In the genomic region with DNA sequence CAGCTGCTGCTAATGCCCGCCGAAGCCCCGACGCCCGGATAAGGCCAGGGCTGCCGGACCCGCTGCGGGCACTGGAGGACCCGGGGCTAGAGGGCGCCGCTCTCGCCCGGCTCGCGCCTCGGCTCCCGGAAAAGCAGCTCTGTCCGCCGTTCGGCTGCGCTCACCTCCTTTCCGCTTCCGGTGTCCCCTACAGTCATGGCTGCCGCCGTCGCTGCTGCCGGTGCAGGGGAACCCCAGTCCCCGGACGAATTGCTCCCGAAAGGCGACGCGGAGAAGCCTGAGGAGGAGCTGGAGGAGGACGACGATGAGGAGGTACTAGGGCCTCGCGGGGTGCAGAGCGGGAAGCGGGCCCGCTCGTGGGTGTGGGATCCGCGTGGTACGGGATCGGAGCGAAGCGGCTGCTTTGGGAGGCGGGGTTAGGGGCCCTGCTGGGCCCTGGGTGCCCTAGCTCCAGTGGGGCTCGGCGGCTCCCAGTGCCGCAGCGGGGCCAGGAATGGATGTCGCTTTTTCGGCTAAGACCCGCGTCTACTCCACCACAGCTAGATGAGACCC, we compare ENCODE assay signal across 1 cellular context.
A peak's percentile ranks its signal among the peaks of the same experiment; 100 is the strongest.
TF ChIP-seq lines count a peak whose summit lies in the region.

TSS of gene TOMM22 (plus strand) at position 174 of the 552 bp plus-strand sequence. CDS start at position 196, 22 bp downstream.

TF ChIP-seq in HepG2, 621 proteins besides CTCF, POLR2A, EP300 and RAD21 (continued from another document and continues in another):
- TF ChIP-seq, protein P1, sequence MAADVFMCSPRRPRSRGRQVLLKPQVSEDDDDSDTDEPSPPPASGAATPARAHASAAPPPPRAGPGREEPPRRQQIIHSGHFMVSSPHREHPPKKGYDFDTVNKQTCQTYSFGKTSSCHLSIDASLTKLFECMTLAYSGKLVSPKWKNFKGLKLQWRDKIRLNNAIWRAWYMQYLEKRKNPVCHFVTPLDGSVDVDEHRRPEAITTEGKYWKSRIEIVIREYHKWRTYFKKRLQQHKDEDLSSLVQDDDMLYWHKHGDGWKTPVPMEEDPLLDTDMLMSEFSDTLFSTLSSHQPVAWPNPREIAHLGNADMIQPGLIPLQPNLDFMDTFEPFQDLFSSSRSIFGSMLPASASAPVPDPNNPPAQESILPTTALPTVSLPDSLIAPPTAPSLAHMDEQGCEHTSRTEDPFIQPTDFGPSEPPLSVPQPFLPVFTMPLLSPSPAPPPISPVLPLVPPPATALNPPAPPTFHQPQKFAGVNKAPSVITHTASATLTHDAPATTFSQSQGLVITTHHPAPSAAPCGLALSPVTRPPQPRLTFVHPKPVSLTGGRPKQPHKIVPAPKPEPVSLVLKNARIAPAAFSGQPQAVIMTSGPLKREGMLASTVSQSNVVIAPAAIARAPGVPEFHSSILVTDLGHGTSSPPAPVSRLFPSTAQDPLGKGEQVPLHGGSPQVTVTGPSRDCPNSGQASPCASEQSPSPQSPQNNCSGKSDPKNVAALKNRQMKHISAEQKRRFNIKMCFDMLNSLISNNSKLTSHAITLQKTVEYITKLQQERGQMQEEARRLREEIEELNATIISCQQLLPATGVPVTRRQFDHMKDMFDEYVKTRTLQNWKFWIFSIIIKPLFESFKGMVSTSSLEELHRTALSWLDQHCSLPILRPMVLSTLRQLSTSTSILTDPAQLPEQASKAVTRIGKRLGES (CRISPR knock-in tag; IDR thresholded peaks at IDR 0.05; ENCODE audit: borderline replicate concordance): no peak
- TF ChIP-seq, protein P2, sequence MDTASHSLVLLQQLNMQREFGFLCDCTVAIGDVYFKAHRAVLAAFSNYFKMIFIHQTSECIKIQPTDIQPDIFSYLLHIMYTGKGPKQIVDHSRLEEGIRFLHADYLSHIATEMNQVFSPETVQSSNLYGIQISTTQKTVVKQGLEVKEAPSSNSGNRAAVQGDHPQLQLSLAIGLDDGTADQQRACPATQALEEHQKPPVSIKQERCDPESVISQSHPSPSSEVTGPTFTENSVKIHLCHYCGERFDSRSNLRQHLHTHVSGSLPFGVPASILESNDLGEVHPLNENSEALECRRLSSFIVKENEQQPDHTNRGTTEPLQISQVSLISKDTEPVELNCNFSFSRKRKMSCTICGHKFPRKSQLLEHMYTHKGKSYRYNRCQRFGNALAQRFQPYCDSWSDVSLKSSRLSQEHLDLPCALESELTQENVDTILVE (CRISPR knock-in tag; IDR thresholded peaks at IDR 0.05): peak; percentile 85
- TF ChIP-seq DNMT1 (CRISPR knock-in tag; IDR thresholded peaks at IDR 0.05) (peak; percentile 83), BCL6 (CRISPR knock-in tag; IDR thresholded peaks at IDR 0.05) (peak; percentile 35; the same call in 1 of the 2 replicates), RFXANK (CRISPR knock-in tag; IDR thresholded peaks at IDR 0.05) (peak; percentile 62; the same call in 1 of the 2 replicates), PBX3 (CRISPR knock-in tag; IDR thresholded peaks at IDR 0.05; ENCODE audit: borderline replicate concordance) (peak; percentile 85), ZC3H4 (CRISPR knock-in tag; IDR thresholded peaks at IDR 0.05; ENCODE audit: borderline replicate concordance) (no peak), ZNF513 (CRISPR knock-in tag; conservative IDR thresholded peaks at IDR 0.05) (no peak), SYNCRIP (IDR thresholded peaks at IDR 0.05; ENCODE audit: insufficient read depth, low read depth, low read length) (no peak), ZNF33A (CRISPR knock-in tag; IDR thresholded peaks at IDR 0.05; ENCODE audit: borderline replicate concordance) (no peak), MYC (CRISPR knock-in tag; IDR thresholded peaks at IDR 0.05; ENCODE audit: borderline replicate concordance) (peak; percentile 96), ZBTB44 (CRISPR knock-in tag; IDR thresholded peaks at IDR 0.05) (no peak), ZNF557 (CRISPR knock-in tag; IDR thresholded peaks at IDR 0.05) (0 out of 2 replicates have a peak, but pooled peaks have one; percentile 60), ZNF331 (CRISPR knock-in tag; IDR thresholded peaks at IDR 0.05) (peak; percentile 84), MBNL3 (CRISPR knock-in tag; conservative IDR thresholded peaks at IDR 0.05) (no peak), ZMAT5 (CRISPR knock-in tag; IDR thresholded peaks at IDR 0.05; ENCODE audit: borderline replicate concordance, low read depth) (peak; percentile 83; the same call in 1 of the 2 replicates), ZNF737 (CRISPR knock-in tag; IDR thresholded peaks at IDR 0.05; ENCODE audit: borderline replicate concordance) (peak; percentile 88; the same call in 1 of the 2 replicates), HOXD1 (CRISPR knock-in tag; IDR thresholded peaks at IDR 0.05) (peak; percentile 84; the same call in 1 of the 2 replicates), ZNF224 (CRISPR knock-in tag; IDR thresholded peaks at IDR 0.05) (no peak; the same call in 1 of the 2 replicates), ZNF317 (CRISPR knock-in tag; IDR thresholded peaks at IDR 0.05) (peak; percentile 64; the same call in 1 of the 2 replicates), ZNF781 (CRISPR knock-in tag; IDR thresholded peaks at IDR 0.05; ENCODE audit: borderline replicate concordance, not compliant biosample characterization) (peak; percentile 56), MED13 (CRISPR knock-in tag; IDR thresholded peaks at IDR 0.05) (peak; percentile 82), CEBPG (CRISPR knock-in tag; IDR thresholded peaks at IDR 0.05) (peak; percentile 38; the same call in 1 of the 2 replicates), ZNF432 (CRISPR knock-in tag; IDR thresholded peaks at IDR 0.05; ENCODE audit: borderline replicate concordance) (no peak), PCBP1 (IDR thresholded peaks at IDR 0.05; ENCODE audit: borderline replicate concordance, low read depth, low read length) (peak; percentile 91), NAIF1 (CRISPR knock-in tag; IDR thresholded peaks at IDR 0.05; ENCODE audit: borderline replicate concordance) (peak; percentile 68; the same call in 1 of the 2 replicates), EEA1 (CRISPR knock-in tag; IDR thresholded peaks at IDR 0.05; ENCODE audit: borderline replicate concordance) (0 out of 2 replicates have a peak, but pooled peaks have one; percentile 52), TCF12 (IDR thresholded peaks at IDR 0.05) (no peak), TCF12 (CRISPR knock-in tag; IDR thresholded peaks at IDR 0.05) (0 out of 2 replicates have a peak, but pooled peaks have one; percentile 63), USF2 (IDR thresholded peaks at IDR 0.05; ENCODE audit: low read depth, low read length) (no peak), USF2 (CRISPR knock-in tag; IDR thresholded peaks at IDR 0.05; ENCODE audit: borderline replicate concordance) (no peak), ZNF629 (CRISPR knock-in tag; conservative IDR thresholded peaks at IDR 0.05) (peak; percentile 3; the same call in 1 of the 2 replicates), MAFK (conservative IDR thresholded peaks at IDR 0.05 in 1 of 2, IDR thresholded peaks at IDR 0.05 in 1 of 2; ENCODE audit: low read length in 2 of 2) (0 out of 4 replicates have a peak, but pooled peaks of 1 of the 2 experiments have one; percentile 0), CCDC6 (CRISPR knock-in tag; IDR thresholded peaks at IDR 0.05) (peak; percentile 94; the same call in 1 of the 2 replicates), KDM1A (CRISPR knock-in tag; IDR thresholded peaks at IDR 0.05) (0 out of 2 replicates have a peak, but pooled peaks have one; percentile 29)
- TF ChIP-seq, protein P3, sequence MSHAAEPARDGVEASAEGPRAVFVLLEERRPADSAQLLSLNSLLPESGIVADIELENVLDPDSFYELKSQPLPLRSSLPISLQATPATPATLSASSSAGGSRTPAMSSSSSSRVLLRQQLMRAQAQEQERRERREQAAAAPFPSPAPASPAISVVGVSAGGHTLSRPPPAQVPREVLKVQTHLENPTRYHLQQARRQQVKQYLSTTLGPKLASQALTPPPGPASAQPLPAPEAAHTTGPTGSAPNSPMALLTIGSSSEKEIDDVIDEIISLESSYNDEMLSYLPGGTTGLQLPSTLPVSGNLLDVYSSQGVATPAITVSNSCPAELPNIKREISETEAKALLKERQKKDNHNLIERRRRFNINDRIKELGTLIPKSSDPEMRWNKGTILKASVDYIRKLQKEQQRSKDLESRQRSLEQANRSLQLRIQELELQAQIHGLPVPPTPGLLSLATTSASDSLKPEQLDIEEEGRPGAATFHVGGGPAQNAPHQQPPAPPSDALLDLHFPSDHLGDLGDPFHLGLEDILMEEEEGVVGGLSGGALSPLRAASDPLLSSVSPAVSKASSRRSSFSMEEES (CRISPR knock-in tag; IDR thresholded peaks at IDR 0.05): peak; percentile 74
- TF ChIP-seq, protein P4, sequence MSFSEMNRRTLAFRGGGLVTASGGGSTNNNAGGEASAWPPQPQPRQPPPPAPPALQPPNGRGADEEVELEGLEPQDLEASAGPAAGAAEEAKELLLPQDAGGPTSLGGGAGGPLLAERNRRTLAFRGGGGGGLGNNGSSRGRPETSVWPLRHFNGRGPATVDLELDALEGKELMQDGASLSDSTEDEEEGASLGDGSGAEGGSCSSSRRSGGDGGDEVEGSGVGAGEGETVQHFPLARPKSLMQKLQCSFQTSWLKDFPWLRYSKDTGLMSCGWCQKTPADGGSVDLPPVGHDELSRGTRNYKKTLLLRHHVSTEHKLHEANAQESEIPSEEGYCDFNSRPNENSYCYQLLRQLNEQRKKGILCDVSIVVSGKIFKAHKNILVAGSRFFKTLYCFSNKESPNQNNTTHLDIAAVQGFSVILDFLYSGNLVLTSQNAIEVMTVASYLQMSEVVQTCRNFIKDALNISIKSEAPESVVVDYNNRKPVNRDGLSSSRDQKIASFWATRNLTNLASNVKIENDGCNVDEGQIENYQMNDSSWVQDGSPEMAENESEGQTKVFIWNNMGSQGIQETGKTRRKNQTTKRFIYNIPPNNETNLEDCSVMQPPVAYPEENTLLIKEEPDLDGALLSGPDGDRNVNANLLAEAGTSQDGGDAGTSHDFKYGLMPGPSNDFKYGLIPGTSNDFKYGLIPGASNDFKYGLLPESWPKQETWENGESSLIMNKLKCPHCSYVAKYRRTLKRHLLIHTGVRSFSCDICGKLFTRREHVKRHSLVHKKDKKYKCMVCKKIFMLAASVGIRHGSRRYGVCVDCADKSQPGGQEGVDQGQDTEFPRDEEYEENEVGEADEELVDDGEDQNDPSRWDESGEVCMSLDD (CRISPR knock-in tag; IDR thresholded peaks at IDR 0.05; ENCODE audit: borderline replicate concordance): peak; percentile 87
- TF ChIP-seq, protein P5, sequence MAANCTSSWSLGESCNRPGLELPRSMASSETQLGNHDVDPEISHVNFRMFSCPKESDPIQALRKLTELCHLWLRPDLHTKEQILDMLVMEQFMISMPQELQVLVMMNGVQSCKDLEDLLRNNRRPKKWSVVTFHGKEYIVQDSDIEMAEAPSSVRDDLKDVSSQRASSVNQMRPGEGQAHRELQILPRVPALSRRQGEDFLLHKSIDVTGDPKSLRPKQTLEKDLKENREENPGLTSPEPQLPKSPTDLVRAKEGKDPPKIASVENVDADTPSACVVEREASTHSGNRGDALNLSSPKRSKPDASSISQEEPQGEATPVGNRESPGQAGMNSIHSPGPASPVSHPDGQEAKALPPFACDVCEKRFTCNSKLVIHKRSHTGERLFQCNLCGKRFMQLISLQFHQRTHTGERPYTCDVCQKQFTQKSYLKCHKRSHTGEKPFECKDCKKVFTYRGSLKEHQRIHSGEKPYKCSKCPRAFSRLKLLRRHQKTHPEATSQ (CRISPR knock-in tag; IDR thresholded peaks at IDR 0.05; ENCODE audit: borderline replicate concordance): peak; percentile 56; the same call in 1 of the 2 replicates
